39 cellular contexts compared by ENCODE assay signal in the genomic region with DNA sequence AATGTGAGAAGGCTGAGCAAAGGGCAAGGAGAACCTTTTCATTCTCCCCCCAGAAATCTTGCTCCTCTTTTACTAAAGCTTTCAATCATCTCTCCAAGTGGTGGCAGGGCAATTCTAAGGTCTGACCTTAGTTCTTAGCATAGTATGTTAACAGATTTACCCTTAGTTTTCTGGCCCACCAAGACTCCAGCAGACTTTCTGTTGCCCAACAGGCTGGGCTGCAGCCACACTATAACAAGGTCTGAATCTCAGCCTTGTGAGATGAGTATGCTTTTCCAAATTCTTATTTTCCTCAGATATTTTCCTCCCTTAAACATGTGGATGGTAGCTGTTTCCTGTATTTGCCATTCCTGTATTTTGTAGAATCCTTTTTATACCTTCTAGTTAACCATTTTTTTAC.
"Had no signal": no experiment of that assay in that cellular context is flagged by ENCODE, and none has a peak within 500 bp of the region (broad histone marks: within the 10 kb centered on the region; RNA-seq: fewer than 3 reads in every experiment).

No MANE protein-coding gene starts in this region.

- H3K9me3 ChIP-seq: body of pancreas, breast epithelium, Peyer's patch had no signal

- ATAC-seq: activated CD8-positive, alpha-beta memory T cell treated with anti-CD3 and anti-CD28 coated beads, Interleukin-2, amount 10 ng/mL, durations not matched to agents 7 days and 5 days; activated T-cell treated with anti-CD3 and anti-CD28 coated beads, Interleukin-2, amount 50 U/mL, for 72 hours; activated T-helper 17 cell treated with anti-CD3 and anti-CD28 coated beads, Interleukin-2, amount 50 U/mL, for 72 hours; body of pancreas; PC-3; Right ventricle myocardium inferior; SK-N-SH treated with all-trans-retinoic acid at 6 μM for 48 hours had no signal

- H3K4me3 ChIP-seq: body of pancreas, breast epithelium, Peyer's patch had no signal

- H3K27ac ChIP-seq: body of pancreas, breast epithelium, Peyer's patch, RWPE1, VCaP had no signal

- DNase-seq: activated CD4-positive, alpha-beta memory T cell treated with anti-CD3 and anti-CD28 coated beads, Interleukin-2, amount 10 ng/mL, durations not matched to agents 7 days and 5 days; activated CD4-positive, alpha-beta T cell treated with anti-CD3 and anti-CD28 coated beads for 1 hour; activated CD4-positive, alpha-beta T cell treated with anti-CD3 and anti-CD28 coated beads for 48 hours; activated CD4-positive, CD25-positive, alpha-beta regulatory T cell; activated CD8-positive, alpha-beta memory T cell treated with anti-CD3 and anti-CD28 coated beads for 24 hours; activated CD8-positive, alpha-beta memory T cell treated with anti-CD3 and anti-CD28 coated beads, Interleukin-2, amount 10 ng/mL, durations not matched to agents 7 days and 5 days; activated CD8-positive, alpha-beta memory T cell treated with anti-CD3 and anti-CD28 coated beads, Interleukin-2, amount 50 U/mL, for 48 hours; activated effector memory CD4-positive, alpha-beta T cell treated with anti-CD3 and anti-CD28 coated beads, Interleukin-2, amount 50 U/mL, for 16 hours; activated naive CD4-positive, alpha-beta T cell; activated naive CD4-positive, alpha-beta T cell treated with anti-CD3 and anti-CD28 coated beads, Interleukin-2, amount 50 U/mL, for 16 hours; activated naive CD8-positive, alpha-beta T cell treated with anti-CD3 and anti-CD28 coated beads for 36 hours; activated T-cell treated with anti-CD3 and anti-CD28 coated beads, Interleukin-2, amount 50 U/mL, for 72 hours; amygdala; body of pancreas; cerebellar nuclear complex; NCI-H1092 treated with DMSO at 0.1 percent for 48 hours; NCI-H1417; NCI-H146; NCI-H187; NCI-H2029 treated with DMSO at 0.1 percent for 48 hours; NCI-H2107; NCI-H2171; NCI-H510A; NCI-H526; NCI-H748 treated with DMSO at 0.1 percent for 48 hours; NK-92 treated with Interleukin-12 subunit alpha and Interleukin-12 subunit beta, amount 100 ng/mL, for 24 hours; PC-3; Peyer's patch; SIG-M5; SW 1271; T-helper 1 cell; T-helper 2 cell; T-helper 9 cell had no signal

- H3K36me3 ChIP-seq: breast epithelium, Peyer's patch had no signal
